ENCODE assay signal across 27 cellular contexts in the genomic region with DNA sequence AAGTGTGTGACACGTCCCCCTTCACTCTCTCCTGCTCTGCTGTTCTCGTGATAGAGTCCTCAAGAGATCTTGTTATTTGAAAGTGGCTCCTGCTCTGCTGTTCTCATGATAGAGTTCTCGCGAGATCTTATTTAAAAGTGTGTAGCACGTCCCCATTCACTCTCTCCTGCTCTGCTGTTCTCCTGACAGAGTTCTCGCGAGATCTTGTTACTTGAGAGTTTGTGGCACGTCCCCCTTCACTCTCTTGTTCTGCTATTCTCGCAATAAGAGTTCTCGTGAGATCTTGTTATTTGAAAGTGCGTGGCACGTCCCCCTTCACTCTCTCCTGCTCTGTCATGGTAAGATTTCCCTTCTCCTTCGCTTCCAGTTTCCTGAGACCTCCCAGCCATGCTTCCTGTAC. TPM values are rescaled to one million over a fixed set of nuclear protein-coding genes. Genes with fewer than 3 reads are reported as not detected.
A peak's percentile ranks its signal among the peaks of the same experiment; 100 is the strongest.
DNase-seq lines count a peak whose midpoint lies in the region; ATAC-seq, FAIRE-seq and TF ChIP-seq lines count a peak whose summit lies in the region.
"Had no signal": no experiment of that assay in that cellular context is flagged by ENCODE, and none has a peak within 500 bp of the region (broad histone marks: within the 10 kb centered on the region; RNA-seq: fewer than 3 reads in every experiment).

No MANE protein-coding gene starts in this region.

- H3K4ac ChIP-seq in H9 (ENCODE audit: low read depth, low read length) (no peak overlapping the region), mesendoderm (ENCODE audit: low read depth, low read length) (no peak overlapping the region)

- H3K9me3 Mint-ChIP-seq in H9 (no peaks in the 10 kb centered on the region), glutamatergic neuron (ENCODE audit: unreplicated experiment) (peaks cover 9% of the 10 kb centered on the region)
- H3K9me3 Mint-ChIP-seq: CD4-positive, CD25-positive, alpha-beta regulatory T cell; IgD-negative memory B cell; T-cell had no signal

- H3K4me3 ChIP-seq in K562 (no peak overlapping the region), mesendoderm (ENCODE audit: low read length) (no peak overlapping the region)
- H3K4me3 ChIP-seq: BLaER1, SJCRH30 had no signal

- H3K4me3 Mint-ChIP-seq in H9: no peak overlapping the region
- peak overlapping the region; percentile 17 for H3K4me3 Mint-ChIP-seq in glutamatergic neuron (ENCODE audit: unreplicated experiment)
- H3K4me3 Mint-ChIP-seq: CD4-positive, CD25-positive, alpha-beta regulatory T cell; IgD-negative memory B cell; T-cell had no signal

- no peak overlapping the region for H4K91ac ChIP-seq in H9 (ENCODE audit: insufficient read length, low read depth, low read length)

- H3K4me2 ChIP-seq in H9 (ENCODE audit: insufficient read depth, insufficient read length, low read length): no peak overlapping the region
- no peak overlapping the region for H3K4me2 ChIP-seq in K562 (ENCODE audit: insufficient read depth, low read length)
- H3K4me2 ChIP-seq in mesendoderm (ENCODE audit: low read length): no peak overlapping the region
- H3K4me2 ChIP-seq: BLaER1 had no signal

- H3K27me3 Mint-ChIP-seq in H9 (ENCODE audit: low read depth): no peaks in the 10 kb centered on the region
- peaks cover 7% of the 10 kb centered on the region for H3K27me3 Mint-ChIP-seq in glutamatergic neuron (ENCODE audit: unreplicated experiment)
- H3K27me3 Mint-ChIP-seq: CD4-positive, CD25-positive, alpha-beta regulatory T cell; IgD-negative memory B cell; T-cell had no signal

- WGBS in H9 (ENCODE audit: extremely low coverage, insufficient read length, low lambda C conversion rate): no CpG with 5 or more reads among the region's 13 CpGs
- WGBS in K562 (ENCODE audit: insufficient coverage, low coverage, missing lambda C conversion rate): 83% methylated on average over 13 of the region's 13 CpGs
- WGBS in mesendoderm (ENCODE audit: extremely low coverage, insufficient coverage, low lambda C conversion rate): no CpG with 5 or more reads among the region's 13 CpGs

- no peak overlapping the region for H4K8ac ChIP-seq in H9 (replicated peaks; ENCODE audit: insufficient read length, low read depth, low read length)
- H4K8ac ChIP-seq in mesendoderm (ENCODE audit: low read depth, low read length): no peak overlapping the region

- intact Hi-C loops in K562 (cut with micrococcal nuclease): no loop called here
- intact Hi-C loops in cardiac septum (cut with DNase I): loop anchor here (10.0 kb wide), 1 partner anchor 1304 kb away; a partner anchor contains a TSS

- no peak overlapping the region for H2AK5ac ChIP-seq in H9 (ENCODE audit: insufficient read length, low read length)
- H2AK5ac ChIP-seq in mesendoderm (ENCODE audit: low read length): no peak overlapping the region

- TF ChIP-seq EP300 in K562 (IDR thresholded peaks at IDR 0.05; ENCODE audit: low read length): no peak

- no peak overlapping the region for H3K56ac ChIP-seq in H9 (ENCODE audit: insufficient read length, low read depth, low read length)
- no peak overlapping the region for H3K56ac ChIP-seq in mesendoderm (ENCODE audit: low read length)

- no peaks in the 10 kb centered on the region for H3K79me2 ChIP-seq in H9 (ENCODE audit: insufficient read depth, low read length)
- H3K79me2 ChIP-seq in K562 (ENCODE audit: control insufficient read depth, insufficient read depth, low read length): no peaks in the 10 kb centered on the region
- H3K79me2 ChIP-seq in mesendoderm (ENCODE audit: control insufficient read depth, insufficient read depth, low read length): no peaks in the 10 kb centered on the region

- H2BK5ac ChIP-seq in H9 (ENCODE audit: insufficient read length, low read length) (no peak overlapping the region), mesendoderm (ENCODE audit: low read length) (no peak overlapping the region)

- H2BK12ac ChIP-seq in H9 (ENCODE audit: insufficient read length, low read depth, low read length): no peak overlapping the region

- no peak for TF ChIP-seq POLR2A in K562 (conservative IDR thresholded peaks at IDR 0.05)

- peak overlapping the region in 1 of 3 experiments; percentile 49; a peak in 3 of 7 replicates for H3K27ac Mint-ChIP-seq in H9
- peak overlapping the region; percentile 57 for H3K27ac Mint-ChIP-seq in glutamatergic neuron (ENCODE audit: unreplicated experiment)
- H3K27ac Mint-ChIP-seq: IgD-negative memory B cell, T-cell had no signal

- in situ Hi-C loops in K562 (cut with MboI): no loop called here

- no peak overlapping the region for H3K14ac ChIP-seq in H9 (ENCODE audit: insufficient read depth, low read length)

- no peak for TF ChIP-seq RAD21 in K562 (CRISPR knock-in tag; conservative IDR thresholded peaks at IDR 0.05 in 1 of 2, IDR thresholded peaks at IDR 0.05 in 1 of 2)

- H3K79me1 ChIP-seq in H9 (ENCODE audit: insufficient read depth, low read depth, low read length, poor library complexity, severe bottlenecking) (no peaks in the 10 kb centered on the region), mesendoderm (ENCODE audit: low read length) (no peaks in the 10 kb centered on the region)

- no peak overlapping the region for H2AFZ ChIP-seq in H9 (ENCODE audit: low read length)
- no peak overlapping the region for H2AFZ ChIP-seq in K562 (ENCODE audit: low read depth, low read length)

- no peaks in the 10 kb centered on the region for H3K4me1 ChIP-seq in H9 (ENCODE audit: insufficient read depth, low read length)
- 0 out of 5 replicates have a peak, but pooled peaks cover 0 to 3% of the 10 kb centered on the region in 2 experiments for H3K4me1 ChIP-seq in K562 (replicated peaks in 1 of 2; ENCODE audit: control insufficient read depth in 2 of 2, insufficient read depth in 2 of 2, low read length in 2 of 2)
- no peaks in the 10 kb centered on the region for H3K4me1 ChIP-seq in mesendoderm (ENCODE audit: control insufficient read depth, low read depth, low read length)
- H3K4me1 ChIP-seq: SJCRH30 had no signal

- H3K27me3 ChIP-seq in H9 (ENCODE audit: insufficient read depth, low read length): no peaks in the 10 kb centered on the region
- no peaks in the 10 kb centered on the region; a peak in 1 of 5 replicates for H3K27me3 ChIP-seq in K562 (ENCODE audit: control insufficient read depth in 2 of 2, insufficient read depth in 2 of 2, low read length in 2 of 2)
- no peaks in the 10 kb centered on the region for H3K27me3 ChIP-seq in mesendoderm (ENCODE audit: insufficient read depth, low read length, poor library complexity)
- H3K27me3 ChIP-seq: BLaER1, SJCRH30 had no signal

- ATAC-seq in K562 (no peak), GM19035 (IDR thresholded peaks at IDR 0.05; ENCODE audit: unreplicated experiment) (no peak), GM21515 (IDR thresholded peaks at IDR 0.05; ENCODE audit: unreplicated experiment) (no peak)
- ATAC-seq: PC-3, T-cell had no signal

- POLR2A ChIA-PET in K562 (lab: Yijun Ruan, JAX): no interaction called here

- H3K27ac ChIP-seq in H9 (ENCODE audit: insufficient read length, low read depth, low read length) (no peak overlapping the region), K562 (ENCODE audit: extremely low read depth, low read depth, low read length) (no peak overlapping the region), mesendoderm (ENCODE audit: low read depth, low read length) (no peak overlapping the region)
- H3K27ac ChIP-seq: BLaER1, HL-60, SJCRH30 had no signal

- no peak for FAIRE-seq in K562 (lab: Jason Lieb, UNC)
- FAIRE-seq: A204.1, G401.6, H54 had no signal

- no peaks in the 10 kb centered on the region for H3K23me2 ChIP-seq in H9 (ENCODE audit: insufficient read length, low read depth, low read length, poor library complexity, severe bottlenecking)

- peaks cover 6 to 9% of the 10 kb centered on the region in 2 experiments; a peak in 2 of 4 replicates for H3K4me1 Mint-ChIP-seq in H9
- peaks cover 40% of the 10 kb centered on the region for H3K4me1 Mint-ChIP-seq in glutamatergic neuron (ENCODE audit: low read depth, unreplicated experiment)

- H3T11ph ChIP-seq in H9 (ENCODE audit: low read length): no peak overlapping the region

- H3K36me3 Mint-ChIP-seq in H9 (ENCODE audit: insufficient read depth in 1 of 3, low read depth in 3 of 3) (no peaks in the 10 kb centered on the region), glutamatergic neuron (ENCODE audit: unreplicated experiment) (no peaks in the 10 kb centered on the region)

- H4K20me1 ChIP-seq in H9 (ENCODE audit: control insufficient read depth, insufficient read depth, insufficient read length) (no peaks in the 10 kb centered on the region), K562 (replicated peaks; ENCODE audit: control insufficient read depth, insufficient read depth, low read length) (no peaks in the 10 kb centered on the region)

- no peak for TF ChIP-seq CTCF in H9 (conservative IDR thresholded peaks at IDR 0.05)
- TF ChIP-seq CTCF in K562 (IDR thresholded peaks at IDR 0.05 in 2 of 3, conservative IDR thresholded peaks at IDR 0.05 in 1 of 3; ENCODE audit: insufficient read depth in 2 of 3, low read depth in 1 of 3, low read length in 3 of 3): no peak
- TF ChIP-seq CTCF in glutamatergic neuron (IDR thresholded peaks at IDR 0.05; ENCODE audit: partially characterized antibody, unreplicated experiment): no peak

- DNase-seq in H9: peak; percentile 40
- no peak for DNase-seq in K562 (ENCODE audit: extremely low read depth in 1 of 4, low spot score in 3 of 4)
- no peak for DNase-seq in glutamatergic neuron
- peak; percentile 16 for DNase-seq in mesendoderm
- DNase-seq in cardiac septum (ENCODE audit: low spot score): no peak
- DNase-seq in DMS53 (lab: John Stamatoyannopoulos, UW): no peak
- DNase-seq: CD4-positive, CD25-positive, alpha-beta regulatory T cell; DMS153; MV-4-11; NCI-H1105 treated with DMSO at 0.1 percent for 48 hours; NCI-H2029; NCI-H2171 treated with DMSO at 0.1 percent for 48 hours; NCI-H345; NCI-H510A treated with DMSO at 0.1 percent for 48 hours; NCI-H748 treated with DMSO at 0.1 percent for 48 hours; NK-92 treated with Interleukin-12 subunit alpha and Interleukin-12 subunit beta, amount 100 ng/mL, for 24 hours; PC-3; SJCRH30; T-cell had no signal

- no peaks in the 10 kb centered on the region for H3K9me3 ChIP-seq in H9 (ENCODE audit: control insufficient read depth, low read depth, low read length)
- H3K9me3 ChIP-seq in K562 (replicated peaks; ENCODE audit: control insufficient read depth, insufficient read depth, low read depth, low read length): no peaks in the 10 kb centered on the region
- H3K9me3 ChIP-seq: SJCRH30 had no signal

- H4K5ac ChIP-seq in H9 (ENCODE audit: insufficient read length, low read depth, low read length): no peak overlapping the region
- no peak overlapping the region for H4K5ac ChIP-seq in mesendoderm (ENCODE audit: low read length)

- H2BK120ac ChIP-seq in H9 (ENCODE audit: low read depth, low read length, poor library complexity, severe bottlenecking) (no peak overlapping the region), mesendoderm (ENCODE audit: low read depth, low read length) (no peak overlapping the region)

- H3K9me1 ChIP-seq in K562 (ENCODE audit: control insufficient read depth, insufficient read depth, low read length): no peaks in the 10 kb centered on the region

- no peaks in the 10 kb centered on the region for H3K36me3 ChIP-seq in K562 (ENCODE audit: control insufficient read depth, insufficient read depth, low read length)
- H3K36me3 ChIP-seq in mesendoderm (ENCODE audit: control insufficient read depth, insufficient read depth, low read length): no peaks in the 10 kb centered on the region
- H3K36me3 ChIP-seq: SJCRH30 had no signal

- BruUV-seq in K562 (replicated peaks; lab: Mats Ljungman, UMichigan): no TSS peak

- no peak overlapping the region for H3K23ac ChIP-seq in H9 (ENCODE audit: insufficient read length, low read depth, low read length)
- no peak overlapping the region for H3K23ac ChIP-seq in mesendoderm (ENCODE audit: low read length)

- H3K9ac ChIP-seq in H9 (ENCODE audit: extremely low read depth, insufficient read length, low read length): no peak overlapping the region
- H3K9ac ChIP-seq in K562 (ENCODE audit: insufficient read depth in 1 of 2, low read depth in 2 of 2, low read length in 2 of 2): no peak overlapping the region
- no peak overlapping the region for H3K9ac ChIP-seq in mesendoderm (ENCODE audit: low read length)
- H3K9ac ChIP-seq: BLaER1 had no signal

- H3K18ac ChIP-seq in H9 (ENCODE audit: insufficient read length, low read depth, low read length): no peak overlapping the region
- H3K18ac ChIP-seq in mesendoderm (ENCODE audit: low read length): no peak overlapping the region

- no peak overlapping the region for H2BK20ac ChIP-seq in H9 (ENCODE audit: low read depth, low read length, poor library complexity, severe bottlenecking)

- CTCF ChIA-PET in K562 (lab: Yijun Ruan, JAX; ENCODE audit: low intra/inter-chr PET ratio): no interaction called here

- H2BK15ac ChIP-seq in H9 (ENCODE audit: low read depth, low read length) (no peak overlapping the region), mesendoderm (replicated peaks; ENCODE audit: low read depth) (no peak overlapping the region)

RNA-seq across cellular contexts. Expression of a gene that starts 47.9 kb away (rescaled TPM):
- total RNA-seq in H9 (2021) (25.2 and 25.5 TPM in 2 replicates), K562 (2014; rRNA removed) (123 and 128 TPM in 2 replicates), K562 (2014; rRNA removed; fragmentation: Illumina TruSeq; extraction: Trizol) (197 and 206 TPM in 2 replicates), K562 (2015; rRNA removed; fragmentation: Illumina TruSeq; extraction: Trizol) (195 and 199 TPM in 2 replicates), K562 (2021) (148 and 149 TPM in 2 replicates), glutamatergic neuron (ENCODE audit: unreplicated experiment) (35.4 TPM), cardiac septum (5.6 TPM)
- 532 and 587 TPM in 2 replicates for total RNA-seq in K562 (2011; cell fraction: chromatin; rRNA removed; ENCODE audit: low replicate concordance)
- total RNA-seq in K562 (2011; cell fraction: nucleolus; rRNA removed): 218 and 259 TPM in 2 replicates
- total RNA-seq in K562 (2011; cell fraction: nucleoplasm; rRNA removed): 355 and 441 TPM in 2 replicates
- polyA plus RNA-seq in K562 (2011; rRNA removed) (336 and 486 TPM in 2 replicates), K562 (2014; fragmentation: Illumina TruSeq; extraction: Trizol) (140 and 154 TPM in 2 replicates), K562 (2014; fragmentation: Nextera tagmentation; extraction: Ambion mirVana) (100 to 1,000 TPM; 361 to 440 TPM), K562 (2014; rRNA removed) (183 and 202 TPM in 2 replicates)
- polyA plus RNA-seq in K562 (2011; cell fraction: cytosol; rRNA removed): 159 and 451 TPM in 2 replicates
- 113 and 244 TPM in 2 replicates for polyA plus RNA-seq in K562 (2011; cell fraction: nucleus; rRNA removed)
- polyA plus RNA-seq in K562 (2012): 304 and 317 TPM in 2 replicates
- polyA minus RNA-seq in K562 (2011; rRNA and poly(A)+ RNA removed): 267 and 478 TPM in 2 replicates
- polyA minus RNA-seq in K562 (2011; cell fraction: cytosol; rRNA and poly(A)+ RNA removed): 63.6 and 112 TPM in 2 replicates
- 215 and 411 TPM in 2 replicates for polyA minus RNA-seq in K562 (2011; cell fraction: nucleus; rRNA and poly(A)+ RNA removed)
- polyA plus RNA-seq in mesendoderm (2013, experiment 1 of 2): 19.7 TPM
- polyA plus RNA-seq in mesendoderm (2013, experiment 2 of 2): 20.9 TPM

Comparison
In these comparisons a context has a peak if more than half of its experiments do, and no peak if none do; other contexts are left out.
1. DNase-seq: peak in H9 (single experiment) and mesendoderm (single experiment); none in K562 (0 of 4), glutamatergic neuron (single experiment), cardiac septum (single experiment) and DMS53 (single experiment).